ENCODE assay signal across 8 cellular contexts in genomic region chr4:153249199-153250154, GRCh38. TPM values are rescaled to one million over a fixed set of nuclear protein-coding genes. Genes with fewer than 3 reads are reported as not detected.
DNase-seq lines count a peak whose midpoint lies in the region; ATAC-seq, FAIRE-seq and TF ChIP-seq lines count a peak whose summit lies in the region.

No MANE protein-coding gene starts in this region.

- ATAC-seq in GM21529 (IDR thresholded peaks at IDR 0.05; ENCODE audit: unreplicated experiment), result peak; percentile 98
- ATAC-seq in activated T-helper 17 cell treated with anti-CD3 and anti-CD28 coated beads, Interleukin-2, amount 50 U/mL, for 72 hours (replicated peaks), result peak; percentile 97
- ATAC-seq in natural killer cell, result peak; percentile 87 to 99 (median 98)

- TF ChIP-seq CTCF in fibroblast of mammary gland (conservative IDR thresholded peaks at IDR 0.05; ENCODE audit: control insufficient read depth, insufficient read depth, low read depth, low read length) (no peak), natural killer cell (IDR thresholded peaks at IDR 0.05) (no peak)

- H3K27me3 Mint-ChIP-seq in activated T-helper 17 cell treated with anti-CD3 and anti-CD28 coated beads, Interleukin-2, amount 50 U/mL, for 72 hours, result no peaks in the 10 kb centered on the region
- H3K27me3 Mint-ChIP-seq in natural killer cell (ENCODE audit: low read depth in 2 of 2), result peaks cover 0 to 7% of the 10 kb centered on the region in 2 donors

- H3K9me3 Mint-ChIP-seq in activated T-helper 17 cell treated with anti-CD3 and anti-CD28 coated beads, Interleukin-2, amount 50 U/mL, for 72 hours, result no peaks in the 10 kb centered on the region
- no peaks in the 10 kb centered on the region for H3K9me3 Mint-ChIP-seq in natural killer cell

- peak overlapping the region; percentile 82 for H3K4me3 Mint-ChIP-seq in activated T-helper 17 cell treated with anti-CD3 and anti-CD28 coated beads, Interleukin-2, amount 50 U/mL, for 72 hours
- H3K4me3 Mint-ChIP-seq in natural killer cell, result peak overlapping the region; percentile 89

- DNase-seq in DMS114 treated with DMSO at 0.1 percent for 48 hours (lab: John Stamatoyannopoulos, UW; ENCODE audit: unreplicated experiment), result peak; percentile 39
- peak; percentile 88 for DNase-seq in HuH-7 (ENCODE audit: low spot score)
- peak; percentile 44 for DNase-seq in RCC 7860 (ENCODE audit: low spot score)
- peak; percentile 53 for DNase-seq in fibroblast of mammary gland (ENCODE audit: low read depth)
- peak; percentile 68 for DNase-seq in natural killer cell
- peak; percentile 78 for DNase-seq in stimulated activated naive CD4-positive, alpha-beta T cell treated with Interleukin-2 at 50 U/mL for 16 hours (lab: John Stamatoyannopoulos, UW)

- peak overlapping the region; percentile 55 for H3K4me3 ChIP-seq in fibroblast of mammary gland (ENCODE audit: control insufficient read depth, low read depth, low read length)

- no peaks in the 10 kb centered on the region for H3K36me3 Mint-ChIP-seq in activated T-helper 17 cell treated with anti-CD3 and anti-CD28 coated beads, Interleukin-2, amount 50 U/mL, for 72 hours (ENCODE audit: low read depth)
- H3K36me3 Mint-ChIP-seq in natural killer cell, result no peaks in the 10 kb centered on the region

- intact Hi-C loops in natural killer cell (cut with micrococcal nuclease), result no loop called here

- H3K27ac Mint-ChIP-seq in activated T-helper 17 cell treated with anti-CD3 and anti-CD28 coated beads, Interleukin-2, amount 50 U/mL, for 72 hours, result peak overlapping the region; percentile 1
- H3K27ac Mint-ChIP-seq in natural killer cell, result peak overlapping the region; percentile 54 to 86

- FAIRE-seq in RCC 7860 (lab: Jason Lieb, UNC), result no peak

- H3K4me1 Mint-ChIP-seq in activated T-helper 17 cell treated with anti-CD3 and anti-CD28 coated beads, Interleukin-2, amount 50 U/mL, for 72 hours, result peaks cover 13% of the 10 kb centered on the region
- H3K4me1 Mint-ChIP-seq in natural killer cell, result peaks cover 11 to 17% of the 10 kb centered on the region in 2 donors

RNA-seq across cellular contexts. Expression of gene TRIM2, which starts 45.2 kb away (rescaled TPM):
- 1 to 10 TPM; 1.0 to 1.6 TPM for total RNA-seq in activated T-helper 17 cell treated with anti-CD3 and anti-CD28 coated beads, Interleukin-2, amount 50 U/mL, for 72 hours
- total RNA-seq in natural killer cell, result under 1 TPM in 1 of 3 donors, not detected in 2; 0.11 TPM

Comparison
In these comparisons a context has a peak if more than half of its experiments do, and no peak if none do; other contexts are left out.
1. Peak in every context shown above with its lines: DNase-seq, ATAC-seq and H3K4me3 ChIP-seq.